In the genomic region with DNA sequence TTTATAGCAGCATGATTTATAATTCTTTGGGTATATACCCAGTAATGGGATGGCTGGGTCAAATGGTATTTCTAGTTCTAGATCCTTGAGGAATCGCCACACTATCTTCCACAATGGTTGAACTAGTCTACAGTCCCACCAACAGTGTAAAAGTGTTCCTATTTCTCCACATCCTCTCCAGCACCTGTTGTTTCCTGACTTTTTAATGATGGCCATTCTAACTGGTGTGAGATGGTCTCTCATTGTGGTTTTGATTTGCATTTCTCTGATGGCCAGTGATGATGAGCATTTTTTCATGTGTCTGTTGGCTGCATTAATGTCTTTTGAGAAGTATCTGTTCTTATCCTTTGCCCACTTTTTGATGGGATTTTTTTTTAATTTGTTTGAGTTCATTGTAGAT, we compare ENCODE assay signal across 1 cellular context. TPM values are rescaled to one million over a fixed set of nuclear protein-coding genes. Genes with fewer than 3 reads are reported as not detected.
"Had no signal": no experiment of that assay in that cellular context is flagged by ENCODE, and none has a peak within 500 bp of the region (broad histone marks: within the 10 kb centered on the region; RNA-seq: fewer than 3 reads in every experiment).

No MANE protein-coding gene starts in this region.

RNA-seq across cellular contexts. Expression of a gene that starts 20.0 kb away (rescaled TPM):
- total RNA-seq: activated naive CD4-positive, alpha-beta T cell treated with anti-CD3 and anti-CD28 coated beads for 36 hours had no signal
